In the genomic region with DNA sequence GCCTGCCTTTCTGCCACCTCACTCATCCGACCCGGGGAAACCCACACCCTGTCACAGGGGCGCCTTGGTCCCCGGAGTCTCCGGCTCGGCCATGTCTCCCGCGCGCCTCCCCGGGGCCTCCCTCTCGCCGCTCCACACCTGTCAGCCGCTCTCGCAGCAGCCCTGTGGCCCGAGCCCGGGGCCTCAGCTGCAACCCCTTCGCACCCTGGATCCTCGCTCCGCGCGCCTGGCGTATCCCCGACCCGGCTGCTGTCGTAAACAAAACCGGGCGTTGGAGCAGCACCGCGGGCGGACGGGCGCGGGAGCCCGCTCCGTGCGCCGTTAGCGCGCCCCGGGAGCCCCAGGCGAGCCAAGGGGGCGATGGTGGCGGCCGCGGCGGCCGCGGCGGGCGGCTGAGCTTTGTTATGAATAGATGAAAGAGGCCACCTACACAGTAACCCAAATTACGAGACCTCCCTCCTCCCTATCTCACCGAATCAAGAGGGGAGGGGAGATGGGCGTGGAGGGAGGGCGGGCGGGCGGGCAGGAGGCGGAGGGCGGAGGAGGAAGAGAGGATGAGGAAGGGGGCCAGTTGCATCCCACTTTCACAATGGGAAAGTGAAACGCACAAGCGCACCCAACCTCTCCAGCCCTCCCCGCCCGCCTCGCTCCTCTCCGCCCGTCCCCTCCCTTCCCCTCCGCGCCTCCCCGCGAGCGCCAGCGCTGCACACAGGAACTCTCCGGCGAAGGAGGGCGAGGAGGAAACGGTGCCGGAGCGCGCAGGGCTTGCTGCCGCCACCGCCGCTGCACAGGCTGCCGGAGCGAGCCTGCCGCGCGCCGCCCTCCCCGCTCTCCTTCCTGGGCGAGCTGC, we compare ENCODE assay signal across 8 cellular contexts. TPM values are rescaled to one million over a fixed set of nuclear protein-coding genes. Genes with fewer than 3 reads are reported as not detected.
DNase-seq lines count a peak whose midpoint lies in the region; ATAC-seq and TF ChIP-seq lines count a peak whose summit lies in the region.

Gene PLXNC1, plus strand, starts transcription at position 587 of the 850 bp plus-strand sequence. CDS start 395 bp downstream, outside the sequence.

- H3K27ac Mint-ChIP-seq in natural killer cell treated with Interleukin-12 subunit alpha and Interleukin-12 subunit beta and Interleukin-15 and Interleukin-18, amount 100 ng/mL, for 72 hours = no peak within 1 kb of the TSS

- H3K27ac ChIP-seq in OCI-LY1 (ENCODE audit: low read depth, low read length, poor library complexity, severe bottlenecking) (no peak within 1 kb of the TSS), stomach smooth muscle (ENCODE audit: low read length) (no peak within 1 kb of the TSS)

- no peaks in the 10 kb centered on the region for H3K36me3 Mint-ChIP-seq in natural killer cell treated with Interleukin-12 subunit alpha and Interleukin-12 subunit beta and Interleukin-15 and Interleukin-18, amount 100 ng/mL, for 72 hours

- ATAC-seq in GM18861 (IDR thresholded peaks at IDR 0.05; ENCODE audit: unreplicated experiment) = peak; percentile 21
- ATAC-seq in HG03064 (IDR thresholded peaks at IDR 0.05; ENCODE audit: low read depth, unreplicated experiment) = peak; percentile 29
- peak; percentile 73 to 86 for ATAC-seq in natural killer cell treated with Interleukin-12 subunit alpha and Interleukin-12 subunit beta and Interleukin-15 and Interleukin-18, amount 100 ng/mL, for 72 hours

- DNase-seq in 8988T (peak; percentile 86), fibroblast of pulmonary artery (ENCODE audit: low read depth) (peak; percentile 57)
- peak; percentile 64 for DNase-seq in activated T-helper 9 cell treated with anti-CD3 and anti-CD28 coated beads, Interleukin-2, amount 50 U/mL, for 16 hours (ENCODE audit: low read depth)
- peak; percentile 83 for DNase-seq in natural killer cell treated with Interleukin-12 subunit alpha and Interleukin-12 subunit beta and Interleukin-15 and Interleukin-18, amount 100 ng/mL, for 72 hours (ENCODE audit: low spot score)

- H3K9me3 ChIP-seq in OCI-LY1 (ENCODE audit: low read length) = no peaks in the 10 kb centered on the region
- H3K9me3 ChIP-seq in stomach smooth muscle (ENCODE audit: control insufficient read depth in 2 of 2, low read length in 2 of 2) = no peaks in the 10 kb centered on the region

- H3K4me1 ChIP-seq in OCI-LY1 (ENCODE audit: insufficient read depth, low read length, severe bottlenecking) (peaks cover 24% of the 10 kb centered on the region), stomach smooth muscle (ENCODE audit: control insufficient read depth, insufficient read depth, low read length) (peaks cover 30% of the 10 kb centered on the region)

- H3K27me3 ChIP-seq in OCI-LY1 (ENCODE audit: insufficient read depth, low read length) = peaks cover 22% of the 10 kb centered on the region
- H3K27me3 ChIP-seq in stomach smooth muscle (ENCODE audit: control insufficient read depth in 1 of 2, insufficient read depth in 2 of 2, low read length in 2 of 2) = peaks cover 4 to 12% of the 10 kb centered on the region in 2 donors

- H3K36me3 ChIP-seq in OCI-LY1 (ENCODE audit: insufficient read depth, low read length) = no peaks in the 10 kb centered on the region
- H3K36me3 ChIP-seq in stomach smooth muscle (ENCODE audit: control insufficient read depth in 2 of 2, insufficient read depth in 2 of 2, low read length in 2 of 2) = no peaks in the 10 kb centered on the region

- H2AFZ ChIP-seq in OCI-LY1 (ENCODE audit: low read length) = no peak within 1 kb of the TSS

- H3K9me2 ChIP-seq in OCI-LY1 (ENCODE audit: low read depth, low read length) = no peaks in the 10 kb centered on the region

- H3K9ac ChIP-seq in OCI-LY1 (ENCODE audit: low read length) = peak within 1 kb of the TSS; percentile 35; the same call in 1 of the 2 replicates
- no peak within 1 kb of the TSS for H3K9ac ChIP-seq in stomach smooth muscle (ENCODE audit: low read length in 2 of 2)

- H3F3A ChIP-seq in OCI-LY1 (ENCODE audit: insufficient read depth, low read length) = no peaks in the 10 kb centered on the region

- no peaks in the 10 kb centered on the region for H4K20me1 ChIP-seq in OCI-LY1 (ENCODE audit: insufficient read depth, low read length)

- TF ChIP-seq CTCF in OCI-LY1 (IDR thresholded peaks at IDR 0.05; ENCODE audit: low read length) (no peak), fibroblast of pulmonary artery (IDR thresholded peaks at IDR 0.05; ENCODE audit: low read length, missing control alignments) (no peak)

- H3K4me3 Mint-ChIP-seq in natural killer cell treated with Interleukin-12 subunit alpha and Interleukin-12 subunit beta and Interleukin-15 and Interleukin-18, amount 100 ng/mL, for 72 hours = peak within 1 kb of the TSS; percentile 95

- no peaks in the 10 kb centered on the region for H3K79me2 ChIP-seq in OCI-LY1 (ENCODE audit: insufficient read depth, low read length)

- H3K9me3 Mint-ChIP-seq in natural killer cell treated with Interleukin-12 subunit alpha and Interleukin-12 subunit beta and Interleukin-15 and Interleukin-18, amount 100 ng/mL, for 72 hours = no peaks in the 10 kb centered on the region

- H3K4me2 ChIP-seq in OCI-LY1 (ENCODE audit: low read length) = peak within 1 kb of the TSS; percentile 81

- peaks cover 0 to 6% of the 10 kb centered on the region in 2 donors for H3K27me3 Mint-ChIP-seq in natural killer cell treated with Interleukin-12 subunit alpha and Interleukin-12 subunit beta and Interleukin-15 and Interleukin-18, amount 100 ng/mL, for 72 hours

- peaks cover 16 to 22% of the 10 kb centered on the region in 2 donors for H3K4me1 Mint-ChIP-seq in natural killer cell treated with Interleukin-12 subunit alpha and Interleukin-12 subunit beta and Interleukin-15 and Interleukin-18, amount 100 ng/mL, for 72 hours (ENCODE audit: low read depth in 2 of 2)

- H3K4me3 ChIP-seq in OCI-LY1 (ENCODE audit: low read depth, low read length, poor library complexity, severe bottlenecking) (peak within 1 kb of the TSS; percentile 68), fibroblast of pulmonary artery (replicated peaks; ENCODE audit: low read depth, low read length) (peak within 1 kb of the TSS; percentile 51), stomach smooth muscle (ENCODE audit: low read length in 2 of 2) (peak within 1 kb of the TSS; percentile 56 to 75)

RNA-seq across cellular contexts. Expression of gene PLXNC1, which starts in this region (rescaled TPM):
- total RNA-seq in natural killer cell treated with Interleukin-12 subunit alpha and Interleukin-12 subunit beta and Interleukin-15 and Interleukin-18, amount 100 ng/mL, for 72 hours = 10 to 100 TPM; 14.7 to 20.6 TPM

Comparison
In these comparisons a context has a peak if more than half of its experiments do, and no peak if none do; other contexts are left out.
1. ATAC-seq: peak in every context shown above with its lines; median percentile 80 in natural killer cell treated with Interleukin-12 subunit alpha and Interleukin-12 subunit beta and Interleukin-15 and Interleukin-18, amount 100 ng/mL, for 72 hours; 29 in HG03064; 21 in GM18861.